8 cellular contexts compared by ENCODE assay signal in genomic region chr22:41620646-41621098, GRCh38. TPM values are rescaled to one million over a fixed set of nuclear protein-coding genes. Genes with fewer than 3 reads are reported as not detected.
DNase-seq lines count a peak whose midpoint lies in the region; ATAC-seq and TF ChIP-seq lines count a peak whose summit lies in the region.

DESI1 (minus strand) TSS chr22:41621043; CDS start chr22:41620839, 204 bp downstream.

- POLR2A ChIA-PET in Panc1 (lab: Charles Lee), result interaction anchor here (0.6 kb wide), 3 partner anchors 16 to 65 kb away, joined by 3 to 12 read pairs (median 3); no protein-coding TSS in a partner anchor

- DNase-seq in activated T-cell treated with anti-CD3 and anti-CD28 coated beads, Interleukin-2, amount 50 U/mL, for 24 hours, result no peak
- no peak for DNase-seq in activated T-cell treated with anti-CD3 and anti-CD28 coated beads, Interleukin-2, amount 50 U/mL, for 1 hour
- no peak for DNase-seq in Panc1 (ENCODE audit: low read depth, low spot score)
- DNase-seq in NCI-H2081 treated with DMSO at 0.1 percent for 48 hours (lab: John Stamatoyannopoulos, UW), result no peak
- no peak for DNase-seq in kidney glomerular epithelial cell (lab: John Stamatoyannopoulos, UW)

- H3K9me3 Mint-ChIP-seq in activated T-cell treated with anti-CD3 and anti-CD28 coated beads, Interleukin-2, amount 50 U/mL, for 24 hours, result no peaks in the 10 kb centered on the region

- H3K4me1 Mint-ChIP-seq in activated T-cell treated with anti-CD3 and anti-CD28 coated beads, Interleukin-2, amount 50 U/mL, for 24 hours (ENCODE audit: low read depth), result peaks cover 54% of the 10 kb centered on the region

- in situ Hi-C loops in Panc1 (cut with HindIII; ENCODE audit: low pct_unique_long_range_greater_than_20kb, low sequenced_read_pairs), result no loop called here

- CTCF ChIA-PET in Panc1 (lab: Charles Lee), result no interaction called here

- BruUV-seq in Panc1 (replicated peaks; lab: Mats Ljungman, UMichigan), result no TSS peak

- H3K9ac ChIP-seq in endocrine pancreas (ENCODE audit: control insufficient read depth, insufficient read depth, low read length) (peak within 1 kb of the TSS; percentile 94), muscle layer of colon (ENCODE audit: low read length) (peak within 1 kb of the TSS; percentile 86)

- H3K9me3 ChIP-seq in Panc1 (ENCODE audit: control insufficient read depth, insufficient read depth, low read depth, low read length) (no peaks in the 10 kb centered on the region), endocrine pancreas (ENCODE audit: control insufficient read depth, low read length) (no peaks in the 10 kb centered on the region), muscle layer of colon (ENCODE audit: low read length) (no peaks in the 10 kb centered on the region)

- H3K27me3 ChIP-seq in Panc1 (ENCODE audit: control insufficient read depth, insufficient read depth, low read length) (no peaks in the 10 kb centered on the region), endocrine pancreas (ENCODE audit: control insufficient read depth, insufficient read depth, low read length) (no peaks in the 10 kb centered on the region), muscle layer of colon (ENCODE audit: control insufficient read depth in 1 of 2, insufficient read depth in 2 of 2, low read length in 2 of 2) (no peaks in the 10 kb centered on the region)

- peak within 1 kb of the TSS; percentile 96 for H3K4me3 Mint-ChIP-seq in activated T-cell treated with anti-CD3 and anti-CD28 coated beads, Interleukin-2, amount 50 U/mL, for 24 hours

- no peaks in the 10 kb centered on the region for H3K27me3 Mint-ChIP-seq in activated T-cell treated with anti-CD3 and anti-CD28 coated beads, Interleukin-2, amount 50 U/mL, for 24 hours

- H3K27ac ChIP-seq in Panc1 (ENCODE audit: low read length), result peak within 1 kb of the TSS; percentile 93
- H3K27ac ChIP-seq in muscle layer of colon (ENCODE audit: low read depth, low read length), result peak within 1 kb of the TSS; percentile 98

- no peak for TF ChIP-seq CTCF in Panc1 (IDR thresholded peaks at IDR 0.05)

- ATAC-seq in HG02884 (IDR thresholded peaks at IDR 0.05; ENCODE audit: unreplicated experiment) (peak; percentile 13), Panc1 (peak; percentile 59)

- intact Hi-C loops in Panc1 (cut with micrococcal nuclease; ENCODE audit: unreplicated experiment), result no loop called here

- H3K36me3 ChIP-seq in Panc1 (ENCODE audit: control insufficient read depth, insufficient read depth, low read length) (peaks cover 14% of the 10 kb centered on the region), endocrine pancreas (ENCODE audit: control insufficient read depth, insufficient read depth, low read length) (peaks cover 2% of the 10 kb centered on the region), muscle layer of colon (ENCODE audit: insufficient read depth, low read length) (peaks cover 15% of the 10 kb centered on the region)

- peak within 1 kb of the TSS; percentile 99 for H3K27ac Mint-ChIP-seq in activated T-cell treated with anti-CD3 and anti-CD28 coated beads, Interleukin-2, amount 50 U/mL, for 24 hours

- H3K36me3 Mint-ChIP-seq in activated T-cell treated with anti-CD3 and anti-CD28 coated beads, Interleukin-2, amount 50 U/mL, for 24 hours (ENCODE audit: low read depth), result peaks cover 87% of the 10 kb centered on the region

- H3K4me1 ChIP-seq in Panc1 (ENCODE audit: control insufficient read depth, insufficient read depth, low read length), result peaks cover 7% of the 10 kb centered on the region; the same call in 1 of the 2 replicates
- peaks cover 17% of the 10 kb centered on the region for H3K4me1 ChIP-seq in endocrine pancreas (ENCODE audit: control insufficient read depth, insufficient read depth, low read length)
- H3K4me1 ChIP-seq in muscle layer of colon (ENCODE audit: insufficient read depth, low read length), result peaks cover 16% of the 10 kb centered on the region

- H3K4me3 ChIP-seq in Panc1 (ENCODE audit: low read depth in 2 of 2, low read length in 2 of 2) (peak within 1 kb of the TSS; percentile 71 to 91), endocrine pancreas (ENCODE audit: control insufficient read depth, insufficient read depth, low read length) (peak within 1 kb of the TSS; percentile 90), muscle layer of colon (ENCODE audit: low read depth in 1 of 2, low read length in 2 of 2) (peak within 1 kb of the TSS; percentile 59 to 75)

RNA-seq across cellular contexts. Expression of gene DESI1, which starts in this region (rescaled TPM):
- total RNA-seq in Panc1 (2021; ENCODE audit: unreplicated experiment), result 33.5 TPM
- 14.9 TPM for polyA plus RNA-seq in Panc1 (2012; ENCODE audit: insufficient read length)
